ENCODE assay signal across 8 cellular contexts in genomic region chr3:50364573-50365079, GRCh38. TPM values are rescaled to one million over a fixed set of nuclear protein-coding genes. Genes with fewer than 3 reads are reported as not detected.
DNase-seq lines count a peak whose midpoint lies in the region; ATAC-seq and TF ChIP-seq lines count a peak whose summit lies in the region.

No MANE protein-coding gene starts in this region.

- H3K4me3 ChIP-seq in lung (no peak overlapping the region), aorta (ENCODE audit: low read length in 2 of 2) (peak overlapping the region; percentile 5 to 30)

- no peaks in the 10 kb centered on the region for H3K4me1 ChIP-seq in lung (ENCODE audit: control insufficient read depth in 2 of 2, insufficient read depth in 2 of 2, low read length in 2 of 2)
- no peaks in the 10 kb centered on the region for H3K4me1 ChIP-seq in aorta (ENCODE audit: control insufficient read depth in 1 of 2, insufficient read depth in 2 of 2, low read length in 2 of 2)

- no peaks in the 10 kb centered on the region for H3K9me3 ChIP-seq in lung (ENCODE audit: control insufficient read depth in 2 of 2, insufficient read depth in 1 of 2, low read length in 1 of 2)
- no peaks in the 10 kb centered on the region for H3K9me3 ChIP-seq in aorta (ENCODE audit: control insufficient read depth, low read length)

- CTCF ChIA-PET in activated naive CD4-positive, alpha-beta T cell treated with anti-CD3 and anti-CD28 coated beads, Interleukin-2, amount 10 ng/mL, durations not matched to agents 7 days and 5 days (lab: Charles Lee), result interaction anchor here (0.8 to 1.3 kb wide), 2 partner anchors 17 to 178 kb away, joined by 4 read pairs; no protein-coding TSS in a partner anchor
- CTCF ChIA-PET in MCF 10A (lab: Yijun Ruan, JAX), result interaction anchor here (0.7 to 1.2 kb wide), 2 partner anchors 17 to 184 kb away, joined by 3 to 6 read pairs; no protein-coding TSS in a partner anchor

- no peaks in the 10 kb centered on the region for H3K36me3 Mint-ChIP-seq in activated naive CD4-positive, alpha-beta T cell treated with anti-CD3 and anti-CD28 coated beads, Interleukin-2, amount 10 ng/mL, durations not matched to agents 7 days and 5 days
- H3K36me3 Mint-ChIP-seq in MCF 10A (ENCODE audit: insufficient read depth, unreplicated experiment), result no peaks in the 10 kb centered on the region

- POLR2A ChIA-PET in MCF 10A (lab: Yijun Ruan, JAX), result interaction anchor here (0.6 kb wide), 1 partner anchor 27 kb away, joined by 3 read pairs; no protein-coding TSS in a partner anchor

- TF ChIP-seq CTCF in MCF 10A (IDR thresholded peaks at IDR 0.05; ENCODE audit: unreplicated experiment), result no peak
- no peak for TF ChIP-seq CTCF in lung (IDR thresholded peaks at IDR 0.05; ENCODE audit: control extremely low read depth, extremely low read depth)

- ATAC-seq in lung (ENCODE audit: insufficient read depth, low FRiP score), result peak; percentile 6
- peak; percentile 49 for ATAC-seq in aorta (ENCODE audit: low FRiP score)

- intact Hi-C loops in MCF 10A (cut with micrococcal nuclease), result no loop called here
- intact Hi-C loops in aorta (cut with DNase I), result loop anchor here in 1 of 2 donors (5.0 kb wide), 2 partner anchors 153 to 178 kb away; no protein-coding TSS in a partner anchor

- no peak overlapping the region for H3K27ac Mint-ChIP-seq in activated naive CD4-positive, alpha-beta T cell treated with anti-CD3 and anti-CD28 coated beads, Interleukin-2, amount 10 ng/mL, durations not matched to agents 7 days and 5 days
- H3K27ac Mint-ChIP-seq in MCF 10A (ENCODE audit: low read depth, unreplicated experiment), result no peak overlapping the region

- no peak for DNase-seq in activated naive CD4-positive, alpha-beta T cell treated with anti-CD3 and anti-CD28 coated beads, Interleukin-2, amount 10 ng/mL, durations not matched to agents 7 days and 5 days
- DNase-seq in activated naive CD4-positive, alpha-beta T cell treated with Interleukin-2 at 50 U/mL for 16 hours, result no peak
- DNase-seq in MCF 10A (ENCODE audit: unreplicated experiment), result no peak
- DNase-seq in lung (ENCODE audit: low spot score), result no peak
- peak in 1 of 2 donors; percentile 86 for DNase-seq in aorta
- DNase-seq in effector CD8-positive, alpha-beta T cell (lab: John Stamatoyannopoulos, UW), result no peak
- DNase-seq in islet precursor cell, result no peak
- no peak for DNase-seq in midbrain (lab: John Stamatoyannopoulos, UW)

- H3K27me3 Mint-ChIP-seq in activated naive CD4-positive, alpha-beta T cell treated with anti-CD3 and anti-CD28 coated beads, Interleukin-2, amount 10 ng/mL, durations not matched to agents 7 days and 5 days, result peaks cover 26% of the 10 kb centered on the region
- no peaks in the 10 kb centered on the region for H3K27me3 Mint-ChIP-seq in MCF 10A (ENCODE audit: insufficient read depth, unreplicated experiment)

- no peaks in the 10 kb centered on the region for H3K27me3 ChIP-seq in lung (ENCODE audit: control insufficient read depth, insufficient read depth)
- no peaks in the 10 kb centered on the region for H3K27me3 ChIP-seq in aorta (ENCODE audit: control insufficient read depth in 1 of 2, insufficient read depth in 2 of 2, low read length in 1 of 2)

- no TSS peak for BruUV-seq in MCF 10A (replicated peaks; lab: Mats Ljungman, UMichigan)

- H3K9me3 Mint-ChIP-seq in activated naive CD4-positive, alpha-beta T cell treated with anti-CD3 and anti-CD28 coated beads, Interleukin-2, amount 10 ng/mL, durations not matched to agents 7 days and 5 days, result no peaks in the 10 kb centered on the region
- no peaks in the 10 kb centered on the region for H3K9me3 Mint-ChIP-seq in MCF 10A (ENCODE audit: unreplicated experiment)

- peak overlapping the region; percentile 78 for H3K4me3 Mint-ChIP-seq in activated naive CD4-positive, alpha-beta T cell treated with anti-CD3 and anti-CD28 coated beads, Interleukin-2, amount 10 ng/mL, durations not matched to agents 7 days and 5 days
- peak overlapping the region; percentile 67 for H3K4me3 Mint-ChIP-seq in MCF 10A (ENCODE audit: unreplicated experiment)

- 19 to 34% methylated on average over 41 to 48 of the region's 48 CpGs for WGBS in lung, 2 donors
- WGBS in aorta, 2 donors, result 17 to 23% methylated on average over 36 to 48 of the region's 48 CpGs

- H3K27ac ChIP-seq in lung (ENCODE audit: low read depth in 1 of 2, low read length in 1 of 2), result peak overlapping the region in 1 of 2 donors; percentile 49
- H3K27ac ChIP-seq in aorta (ENCODE audit: low read depth in 1 of 2, low read length in 2 of 2), result no peak overlapping the region

- H3K4me1 Mint-ChIP-seq in activated naive CD4-positive, alpha-beta T cell treated with anti-CD3 and anti-CD28 coated beads, Interleukin-2, amount 10 ng/mL, durations not matched to agents 7 days and 5 days, result peaks cover 25% of the 10 kb centered on the region
- no peaks in the 10 kb centered on the region for H3K4me1 Mint-ChIP-seq in MCF 10A (ENCODE audit: insufficient read depth, unreplicated experiment)

- H3K36me3 ChIP-seq in lung (ENCODE audit: control insufficient read depth in 2 of 2, insufficient read depth in 2 of 2, low read length in 2 of 2) (peaks cover 0 to 4% of the 10 kb centered on the region in 2 donors), aorta (ENCODE audit: control insufficient read depth in 1 of 2, insufficient read depth in 2 of 2, low read length in 1 of 2) (no peaks in the 10 kb centered on the region)

RNA-seq across cellular contexts. Expression of gene TMEM115, which starts 5.3 kb away (rescaled TPM):
- total RNA-seq in MCF 10A (2022) (31.9 and 40.3 TPM in 2 replicates), lung (10 to 100 TPM; 29.0 to 38.8 TPM), aorta (10 to 100 TPM; 27.8 to 32.9 TPM)
- polyA plus RNA-seq in lung (10 to 100 TPM; 32.9 to 44.8 TPM), aorta (10 to 100 TPM; 10.3 to 31.8 TPM)

RNA-seq across cellular contexts. Expression of gene CYB561D2, which starts 14.0 kb away (rescaled TPM):
- total RNA-seq in MCF 10A (2022) (24.0 and 24.1 TPM in 2 replicates), lung (10 to 100 TPM; 18.2 to 33.9 TPM), aorta (10 to 100 TPM in 1 of 2 donors, 1 to 10 TPM in 1; 7.9 to 12.2 TPM)
- polyA plus RNA-seq in lung (10 to 100 TPM; 21.4 to 50.8 TPM), aorta (10 to 100 TPM in 1 of 2 donors, 1 to 10 TPM in 1; 6.8 to 14.4 TPM)

RNA-seq across cellular contexts. Expression of gene NPRL2, which starts 14.1 kb away (rescaled TPM):
- total RNA-seq in MCF 10A (2022) (21.1 and 22.1 TPM in 2 replicates), lung (10 to 100 TPM; 12.7 to 17.0 TPM), aorta (10 to 100 TPM; 11.9 to 21.4 TPM)
- polyA plus RNA-seq in lung (10 to 100 TPM; 17.4 to 21.9 TPM), aorta (10 to 100 TPM; 17.3 to 41.9 TPM)

RNA-seq across cellular contexts. Expression of gene ZMYND10, which starts 19.1 kb away (rescaled TPM):
- 0.68 and 1.0 TPM in 2 replicates for total RNA-seq in MCF 10A (2022)
- 100 to 1,000 TPM in 1 of 2 donors, 10 to 100 TPM in 1; 70.8 to 117 TPM for total RNA-seq in lung
- 10 to 100 TPM; 31.4 to 54.1 TPM for polyA plus RNA-seq in lung
- under 1 TPM; 0.68 to 0.96 TPM for total RNA-seq in aorta
- 1 to 10 TPM in 1 of 2 donors, under 1 TPM in 1; 0.13 to 3.5 TPM for polyA plus RNA-seq in aorta

RNA-seq across cellular contexts. Expression of gene RASSF1, which starts 24.0 kb away (rescaled TPM):
- total RNA-seq in MCF 10A (2022), result 24.3 and 32.0 TPM in 2 replicates
- 10 to 100 TPM; 36.3 to 46.0 TPM for total RNA-seq in lung
- 10 to 100 TPM; 38.0 to 59.0 TPM for polyA plus RNA-seq in lung
- total RNA-seq in aorta, result 10 to 100 TPM; 41.6 to 43.2 TPM
- polyA plus RNA-seq in aorta, result 10 to 100 TPM; 33.6 to 42.3 TPM
